In the genomic region with DNA sequence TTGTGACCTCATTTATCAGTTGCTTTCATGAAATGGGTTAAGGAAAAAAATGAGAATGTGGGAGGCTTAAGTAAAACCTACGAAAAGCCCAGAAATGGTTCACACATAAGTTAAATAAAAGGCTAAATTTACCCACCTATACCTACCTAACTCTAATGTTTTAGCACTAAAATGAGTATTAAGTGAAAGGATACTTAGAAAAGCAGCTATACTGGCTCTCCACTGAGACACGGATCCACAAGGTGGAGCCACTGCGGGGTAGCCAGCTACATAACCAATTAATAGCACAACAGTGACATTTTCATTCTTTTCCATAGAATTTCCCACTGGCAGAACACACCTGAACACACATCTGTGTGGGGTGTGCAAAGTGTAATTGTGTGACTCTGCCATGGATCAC, we compare ENCODE assay signal across 8 cellular contexts.
DNase-seq lines count a peak whose midpoint lies in the region; ATAC-seq and TF ChIP-seq lines count a peak whose summit lies in the region.

No MANE protein-coding gene starts in this region.

- H3K27me3 Mint-ChIP-seq in osteocyte (ENCODE audit: unreplicated experiment): no peaks in the 10 kb centered on the region
- peaks cover 44% of the 10 kb centered on the region for H3K27me3 Mint-ChIP-seq in activated T-helper 2 cell treated with anti-CD3 and anti-CD28 coated beads, Interferon-gamma antibody, Interleukin-2, Interleukin-4, amounts not matched to agents 10 μg/mL and 5 μg/mL and 100 μg/mL, durations not matched to agents 14 hours and 24 hours and 36 hours (ENCODE audit: low read depth)

- peak; percentile 48 for ATAC-seq in GM21381 (IDR thresholded peaks at IDR 0.05; ENCODE audit: unreplicated experiment)
- ATAC-seq in GM21367 (IDR thresholded peaks at IDR 0.05; ENCODE audit: unreplicated experiment): no peak

- H3K4me1 Mint-ChIP-seq in osteocyte (ENCODE audit: unreplicated experiment): peaks cover 38% of the 10 kb centered on the region
- peaks cover 59% of the 10 kb centered on the region for H3K4me1 Mint-ChIP-seq in activated T-helper 2 cell treated with anti-CD3 and anti-CD28 coated beads, Interferon-gamma antibody, Interleukin-2, Interleukin-4, amounts not matched to agents 10 μg/mL and 5 μg/mL and 100 μg/mL, durations not matched to agents 14 hours and 24 hours and 36 hours (ENCODE audit: low read depth)

- H3K4me3 ChIP-seq in epithelial cell of esophagus (ENCODE audit: low read length): no peak overlapping the region

- no peak overlapping the region for H3K4me3 Mint-ChIP-seq in osteocyte (ENCODE audit: unreplicated experiment)
- no peak overlapping the region for H3K4me3 Mint-ChIP-seq in activated T-helper 2 cell treated with anti-CD3 and anti-CD28 coated beads, Interferon-gamma antibody, Interleukin-2, Interleukin-4, amounts not matched to agents 10 μg/mL and 5 μg/mL and 100 μg/mL, durations not matched to agents 14 hours and 24 hours and 36 hours (ENCODE audit: low read depth)

- no peaks in the 10 kb centered on the region for H3K9me3 Mint-ChIP-seq in osteocyte (ENCODE audit: unreplicated experiment)
- no peaks in the 10 kb centered on the region for H3K9me3 Mint-ChIP-seq in activated T-helper 2 cell treated with anti-CD3 and anti-CD28 coated beads, Interferon-gamma antibody, Interleukin-2, Interleukin-4, amounts not matched to agents 10 μg/mL and 5 μg/mL and 100 μg/mL, durations not matched to agents 14 hours and 24 hours and 36 hours

- DNase-seq in AG20443 (ENCODE audit: low spot score) (peak; percentile 68), SW480 (ENCODE audit: low spot score) (peak; percentile 21), epithelial cell of esophagus (ENCODE audit: low read depth) (peak; percentile 51), osteocyte (ENCODE audit: extremely low spot score, unreplicated experiment) (no peak), 8988T (no peak)
- DNase-seq in activated T-helper 2 cell treated with anti-CD3 and anti-CD28 coated beads, Interferon-gamma antibody, Interleukin-2, Interleukin-4, amounts not matched to agents 10 μg/mL and 5 μg/mL and 100 μg/mL, durations not matched to agents 14 hours and 24 hours and 36 hours (ENCODE audit: low spot score): no peak

- TF ChIP-seq CTCF in epithelial cell of esophagus (IDR thresholded peaks at IDR 0.05; ENCODE audit: insufficient read depth, low read depth, low read length, missing control alignments): peak; percentile 71
- peak; percentile 58 for TF ChIP-seq CTCF in osteocyte (IDR thresholded peaks at IDR 0.05)

- H3K36me3 Mint-ChIP-seq in osteocyte (ENCODE audit: unreplicated experiment): no peaks in the 10 kb centered on the region
- H3K36me3 Mint-ChIP-seq in activated T-helper 2 cell treated with anti-CD3 and anti-CD28 coated beads, Interferon-gamma antibody, Interleukin-2, Interleukin-4, amounts not matched to agents 10 μg/mL and 5 μg/mL and 100 μg/mL, durations not matched to agents 14 hours and 24 hours and 36 hours (ENCODE audit: low read depth): no peaks in the 10 kb centered on the region

- no peak overlapping the region for H3K27ac Mint-ChIP-seq in osteocyte (ENCODE audit: unreplicated experiment)
- H3K27ac Mint-ChIP-seq in activated T-helper 2 cell treated with anti-CD3 and anti-CD28 coated beads, Interferon-gamma antibody, Interleukin-2, Interleukin-4, amounts not matched to agents 10 μg/mL and 5 μg/mL and 100 μg/mL, durations not matched to agents 14 hours and 24 hours and 36 hours: no peak overlapping the region

- intact Hi-C loops in activated T-helper 2 cell treated with anti-CD3 and anti-CD28 coated beads, Interferon-gamma antibody, Interleukin-2, Interleukin-4, amounts not matched to agents 10 μg/mL and 5 μg/mL and 100 μg/mL, durations not matched to agents 14 hours and 24 hours and 36 hours (cut with micrococcal nuclease): loop anchor here (5.0 kb wide), 1 partner anchor 100 kb away; no protein-coding TSS in a partner anchor

Comparison
In these comparisons a context has a peak if more than half of its experiments do, and no peak if none do; other contexts are left out.
1. DNase-seq: peak in AG20443 (single experiment), SW480 (single experiment) and epithelial cell of esophagus (single experiment); none in osteocyte (single experiment), activated T-helper 2 cell treated with anti-CD3 and anti-CD28 coated beads, Interferon-gamma antibody, Interleukin-2, Interleukin-4, amounts not matched to agents 10 μg/mL and 5 μg/mL and 100 μg/mL, durations not matched to agents 14 hours and 24 hours and 36 hours (single experiment) and 8988T (single experiment).